ENCODE assay signal across 22 cellular contexts in genomic region chr2:192011196-192011595, GRCh38.
A peak's percentile ranks its signal among the peaks of the same experiment; 100 is the strongest.
DNase-seq lines count a peak whose midpoint lies in the region; ATAC-seq and TF ChIP-seq lines count a peak whose summit lies in the region.
"Had no signal": no experiment of that assay in that cellular context is flagged by ENCODE, and none has a peak within 500 bp of the region (broad histone marks: within the 10 kb centered on the region; RNA-seq: fewer than 3 reads in every experiment).

No MANE protein-coding gene starts in this region.

- H3K4me1 Mint-ChIP-seq in chondrocyte (ENCODE audit: low read depth) (peaks cover 22% of the 10 kb centered on the region), mesothelial cell of epicardium (peaks cover 26% of the 10 kb centered on the region)
- H3K4me1 Mint-ChIP-seq: CD4-positive, CD25-positive, alpha-beta regulatory T cell had no signal

- H3K27ac Mint-ChIP-seq in chondrocyte (ENCODE audit: unreplicated experiment) (peak overlapping the region; percentile 42), mesothelial cell of epicardium (no peak overlapping the region)
- H3K27ac Mint-ChIP-seq: CD4-positive, CD25-positive, alpha-beta regulatory T cell had no signal

- H3K4me2 ChIP-seq in Loucy (ENCODE audit: low read depth, low read length, poor library complexity, severe bottlenecking) = no peak overlapping the region

- H3K27me3 Mint-ChIP-seq in chondrocyte (ENCODE audit: low read depth) = no peaks in the 10 kb centered on the region
- no peaks in the 10 kb centered on the region for H3K27me3 Mint-ChIP-seq in mesothelial cell of epicardium (ENCODE audit: low read depth)
- H3K27me3 Mint-ChIP-seq: CD4-positive, CD25-positive, alpha-beta regulatory T cell had no signal

- H3K27me3 ChIP-seq in Loucy (ENCODE audit: insufficient read depth, low read length, poor library complexity, severe bottlenecking) = no peaks in the 10 kb centered on the region
- H3K27me3 ChIP-seq: BE2C had no signal

- H4K20me1 ChIP-seq in Loucy (ENCODE audit: insufficient read depth, low read length, poor library complexity, severe bottlenecking) = no peaks in the 10 kb centered on the region

- TF ChIP-seq CTCF in Loucy (conservative IDR thresholded peaks at IDR 0.05; ENCODE audit: low read length) (no peak), chondrocyte (IDR thresholded peaks at IDR 0.05) (no peak), mesothelial cell of epicardium (IDR thresholded peaks at IDR 0.05; ENCODE audit: unreplicated experiment) (no peak)

- no peak overlapping the region for H3K9ac ChIP-seq in Loucy (ENCODE audit: low read depth, low read length, poor library complexity, severe bottlenecking)
- H3K9ac ChIP-seq: GM23248 had no signal

- H3K36me3 Mint-ChIP-seq in chondrocyte (ENCODE audit: low read depth) (no peaks in the 10 kb centered on the region), mesothelial cell of epicardium (no peaks in the 10 kb centered on the region)
- H3K36me3 Mint-ChIP-seq: CD4-positive, CD25-positive, alpha-beta regulatory T cell had no signal

- H3K9me2 ChIP-seq in Loucy (replicated peaks; ENCODE audit: low read depth, low read length) = no peaks in the 10 kb centered on the region

- no peaks in the 10 kb centered on the region for H3K9me3 ChIP-seq in Loucy (ENCODE audit: insufficient read depth, low read depth, low read length)
- H3K9me3 ChIP-seq: BE2C had no signal

- ATAC-seq in GM21515 (IDR thresholded peaks at IDR 0.05; ENCODE audit: unreplicated experiment) (no peak), HG03280 (IDR thresholded peaks at IDR 0.05; ENCODE audit: unreplicated experiment) (no peak)

- H3K4me1 ChIP-seq in Loucy (ENCODE audit: insufficient read depth, low read length, poor library complexity, severe bottlenecking) = no peaks in the 10 kb centered on the region

- no peak for DNase-seq in chondrocyte (ENCODE audit: low spot score)
- DNase-seq in hepatic stellate cell (ENCODE audit: low spot score) = peak; percentile 10
- peak; percentile 65 for DNase-seq in smooth muscle cell of the brain vasculature (ENCODE audit: low read depth, low spot score)
- DNase-seq in mesothelial cell of epicardium (ENCODE audit: low spot score in 2 of 2, unreplicated experiment in 2 of 2) = no peak
- DNase-seq in NCI-H2227 (lab: John Stamatoyannopoulos, UW; ENCODE audit: unreplicated experiment) = no peak
- DNase-seq: BE2C; CD4-positive, CD25-positive, alpha-beta regulatory T cell; COR-L47; DMS 273 treated with DMSO at 0.1 percent for 48 hours; DND-41; GM23248; HCEC 1CT; NCI-H1694; NCI-H2227 treated with DMSO at 0.1 percent for 48 hours; NCI-H510A treated with DMSO at 0.1 percent for 48 hours; NCI-H82; OCI-M1; Right ventricle myocardium superior had no signal

- H3F3A ChIP-seq in Loucy (ENCODE audit: low read depth) = no peaks in the 10 kb centered on the region

- no peak overlapping the region for H3K4me3 ChIP-seq in Loucy (ENCODE audit: low read length, poor library complexity, severe bottlenecking)
- H3K4me3 ChIP-seq: GM23248, SK-N-MC had no signal

- no peak overlapping the region for H3K4me3 Mint-ChIP-seq in chondrocyte (ENCODE audit: unreplicated experiment)
- H3K4me3 Mint-ChIP-seq in mesothelial cell of epicardium = no peak overlapping the region
- H3K4me3 Mint-ChIP-seq: CD4-positive, CD25-positive, alpha-beta regulatory T cell had no signal

- H3K79me2 ChIP-seq in Loucy (ENCODE audit: insufficient read depth, low read length) = no peaks in the 10 kb centered on the region

- H3K9me3 Mint-ChIP-seq in chondrocyte (ENCODE audit: low read depth) = no peaks in the 10 kb centered on the region
- no peaks in the 10 kb centered on the region for H3K9me3 Mint-ChIP-seq in mesothelial cell of epicardium
- H3K9me3 Mint-ChIP-seq: CD4-positive, CD25-positive, alpha-beta regulatory T cell had no signal

- H3K36me3 ChIP-seq in Loucy (ENCODE audit: insufficient read depth, low read length) = no peaks in the 10 kb centered on the region
- H3K36me3 ChIP-seq: BE2C had no signal

- 0 out of 2 replicates have a peak overlapping the region, but pooled peaks have one; percentile 2 for H2AFZ ChIP-seq in Loucy (ENCODE audit: low read length)
- H2AFZ ChIP-seq: GM23248 had no signal

Comparison
In these comparisons a context has a peak if more than half of its experiments do, and no peak if none do; other contexts are left out.
1. DNase-seq: peak in hepatic stellate cell (single experiment) and smooth muscle cell of the brain vasculature (single experiment); none in chondrocyte (single experiment), mesothelial cell of epicardium (0 of 2) and NCI-H2227 (single experiment).